In genomic region chr6:69784595-69785377, GRCh38 we compare ENCODE assay signal across 11 cellular contexts. TPM values are rescaled to one million over a fixed set of nuclear protein-coding genes. Genes with fewer than 3 reads are reported as not detected.
DNase-seq lines count a peak whose midpoint lies in the region; ATAC-seq and TF ChIP-seq lines count a peak whose summit lies in the region.
"Had no signal": no experiment of that assay in that cellular context is flagged by ENCODE, and none has a peak within 500 bp of the region (broad histone marks: within the 10 kb centered on the region; RNA-seq: fewer than 3 reads in every experiment).

No MANE protein-coding gene starts in this region.

- no peaks in the 10 kb centered on the region for H3K27me3 ChIP-seq in brain microvascular endothelial cell (replicated peaks)

- peak; percentile 82 for ATAC-seq in GM18502 (IDR thresholded peaks at IDR 0.05; ENCODE audit: poor library complexity, unreplicated experiment)
- ATAC-seq in GM21381 (IDR thresholded peaks at IDR 0.05; ENCODE audit: unreplicated experiment): peak; percentile 64
- peak; percentile 79 for ATAC-seq in HG03103 (IDR thresholded peaks at IDR 0.05; ENCODE audit: low read depth, unreplicated experiment)
- no peak for ATAC-seq in activated naive CD8-positive, alpha-beta T cell treated with anti-CD3 and anti-CD28 coated beads, Interleukin-2, amount 50 U/mL, for 24 hours
- ATAC-seq: Right ventricle myocardium inferior had no signal

- no peaks in the 10 kb centered on the region for H3K36me3 ChIP-seq in brain microvascular endothelial cell (replicated peaks)

- intact Hi-C loops in CD14-positive monocyte (cut with micrococcal nuclease): no loop called here
- intact Hi-C loops in posterior cingulate gyrus (cut with DNase I): no loop called here

- H3K27ac ChIP-seq in brain microvascular endothelial cell: no peak overlapping the region

- H3K4me3 Mint-ChIP-seq in activated naive CD8-positive, alpha-beta T cell treated with anti-CD3 and anti-CD28 coated beads, Interleukin-2, amount 50 U/mL, for 24 hours: no peak overlapping the region
- H3K4me3 Mint-ChIP-seq in CD14-positive monocyte: no peak overlapping the region

- peak overlapping the region; percentile 20 for H3K27ac Mint-ChIP-seq in activated naive CD8-positive, alpha-beta T cell treated with anti-CD3 and anti-CD28 coated beads, Interleukin-2, amount 50 U/mL, for 24 hours
- no peak overlapping the region for H3K27ac Mint-ChIP-seq in CD14-positive monocyte

- no peak overlapping the region for H3K4me3 ChIP-seq in brain microvascular endothelial cell (ENCODE audit: low read depth, low read length)

- no peaks in the 10 kb centered on the region for H3K27me3 Mint-ChIP-seq in activated naive CD8-positive, alpha-beta T cell treated with anti-CD3 and anti-CD28 coated beads, Interleukin-2, amount 50 U/mL, for 24 hours
- no peaks in the 10 kb centered on the region for H3K27me3 Mint-ChIP-seq in CD14-positive monocyte (ENCODE audit: low read depth in 3 of 3)

- peaks cover 31% of the 10 kb centered on the region for H3K36me3 Mint-ChIP-seq in activated naive CD8-positive, alpha-beta T cell treated with anti-CD3 and anti-CD28 coated beads, Interleukin-2, amount 50 U/mL, for 24 hours (ENCODE audit: low read depth)
- peaks cover 24 to 32% of the 10 kb centered on the region in 2 donors for H3K36me3 Mint-ChIP-seq in CD14-positive monocyte

- TF ChIP-seq CTCF in brain microvascular endothelial cell (IDR thresholded peaks at IDR 0.05; ENCODE audit: low read depth, low read length, missing control alignments) (no peak), CD14-positive monocyte (IDR thresholded peaks at IDR 0.05) (no peak)

- in situ Hi-C loops in brain microvascular endothelial cell (cut with HindIII; ENCODE audit: low pct_ligation_motif_present, low sequenced_read_pairs): no loop called here

- H3K4me1 Mint-ChIP-seq in activated naive CD8-positive, alpha-beta T cell treated with anti-CD3 and anti-CD28 coated beads, Interleukin-2, amount 50 U/mL, for 24 hours: peaks cover 51% of the 10 kb centered on the region
- peaks cover 17% of the 10 kb centered on the region for H3K4me1 Mint-ChIP-seq in CD14-positive monocyte

- H3K9me3 Mint-ChIP-seq in activated naive CD8-positive, alpha-beta T cell treated with anti-CD3 and anti-CD28 coated beads, Interleukin-2, amount 50 U/mL, for 24 hours: no peaks in the 10 kb centered on the region
- H3K9me3 Mint-ChIP-seq in CD14-positive monocyte: no peaks in the 10 kb centered on the region

- no peak for DNase-seq in activated naive CD8-positive, alpha-beta T cell treated with anti-CD3 and anti-CD28 coated beads, Interleukin-2, amount 50 U/mL, for 24 hours
- no peak for DNase-seq in brain microvascular endothelial cell
- no peak for DNase-seq in activated CD4-positive, CD25-positive, alpha-beta regulatory T cell treated with anti-CD3 and anti-CD28 coated beads, Interleukin-2, amount 50 U/mL, for 72 hours
- no peak for DNase-seq in CD14-positive monocyte (ENCODE audit: low spot score)
- no peak for DNase-seq in posterior cingulate gyrus
- DNase-seq: effector CD8-positive, alpha-beta T cell; NCI-H1092 had no signal

RNA-seq across cellular contexts. Expression of gene LMBRD1, which starts 12.0 kb away (rescaled TPM):
- 10 to 100 TPM; 64.2 to 71.6 TPM for polyA plus RNA-seq in CD14-positive monocyte
